Comparison of ENCODE assay signal across 27 cellular contexts in the genomic region with DNA sequence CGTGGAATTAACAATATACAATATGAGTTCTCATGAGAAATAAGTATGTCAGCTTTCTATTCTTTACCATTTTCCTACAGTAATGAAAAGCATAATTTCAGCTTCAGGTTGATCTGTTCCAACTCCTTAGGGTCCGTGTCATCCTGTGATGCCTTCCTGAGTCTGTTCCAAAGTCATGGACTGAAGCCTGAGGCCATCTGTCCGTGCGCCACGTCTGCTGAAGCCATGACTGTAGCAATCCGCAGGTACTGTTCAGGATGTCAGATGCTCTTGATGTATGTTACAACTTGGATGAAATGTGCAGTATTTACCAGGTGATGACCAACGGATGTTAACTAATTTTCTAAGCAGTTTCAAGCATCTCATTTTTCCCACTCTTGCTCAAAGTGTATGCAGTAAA.
"Had no signal": no experiment of that assay in that cellular context is flagged by ENCODE, and none has a peak within 500 bp of the region (broad histone marks: within the 10 kb centered on the region; RNA-seq: fewer than 3 reads in every experiment).

No MANE protein-coding gene starts in this region.

- H3K4me3 Mint-ChIP-seq: natural killer cell treated with Interleukin-12 subunit alpha and Interleukin-12 subunit beta and Interleukin-15 and Interleukin-18, amount 100 ng/mL, for 72 hours; nephron progenitor cell; neural crest cell; stimulated activated effector memory CD8-positive, alpha-beta T cell treated with anti-CD3 and anti-CD28 coated beads, Interleukin-12 subunit alpha, Interleukin-12 subunit beta, amount 100 ng/mL, for 72 hours; stimulated activated naive B cell treated with anti-CD40 and anti-IgM and Interleukin-4, amounts not matched to agents 10 μg/mL and 1 μg/mL and 100 μg/mL, for 72 hours; stimulated activated naive CD8-positive, alpha-beta T cell treated with anti-CD3 and anti-CD28 coated beads, Interleukin-15, Interleukin-2, amounts not matched to agents 100 ng/mL and 50 ng/mL, for 24 hours had no signal

- H3K4me3 ChIP-seq: pancreas, psoas muscle, right lobe of liver, sigmoid colon, stomach, thoracic aorta, thyroid gland, tibial nerve, upper lobe of left lung, vagina had no signal

- FAIRE-seq: pancreas, small intestine, urothelium cell line had no signal

- H3K27me3 ChIP-seq: neutrophil, pancreas, right lobe of liver, sigmoid colon, stomach, thyroid gland, tibial nerve, upper lobe of left lung, vagina had no signal

- H3K4me1 Mint-ChIP-seq: nephron progenitor cell; neural crest cell; stimulated activated effector memory CD8-positive, alpha-beta T cell treated with anti-CD3 and anti-CD28 coated beads, Interleukin-12 subunit alpha, Interleukin-12 subunit beta, amount 100 ng/mL, for 72 hours; stimulated activated naive B cell treated with anti-CD40 and anti-IgM and Interleukin-4, amounts not matched to agents 10 μg/mL and 1 μg/mL and 100 μg/mL, for 72 hours had no signal

- DNase-seq: nephron progenitor cell; nucleus accumbens; pancreas; psoas muscle; right cardiac atrium; right lobe of liver; sigmoid colon; stimulated activated CD4-positive, alpha-beta T cell treated with anti-CD3 and anti-CD28 coated beads, Interleukin-15, amount 100 ng/mL, for 24 hours; stimulated activated CD4-positive, alpha-beta T cell treated with anti-CD3 and anti-CD28 coated beads, Interleukin-2, amount 100 ng/mL, for 24 hours; stimulated activated CD4-positive, alpha-beta T cell treated with anti-CD3 and anti-CD28 coated beads, Interleukin-2, amount 100 ng/mL, for 48 hours; stimulated activated CD4-positive, alpha-beta T cell treated with anti-CD3 and anti-CD28 coated beads, Interleukin-4, amount 100 ng/mL, for 24 hours; stimulated activated naive B cell treated with anti-CD40 and anti-IgM and Interleukin-4, amounts not matched to agents 10 μg/mL and 1 μg/mL and 100 μg/mL, for 72 hours; stimulated activated naive CD4-positive, alpha-beta T cell treated with Interleukin-2 at 50 U/mL for 16 hours; stomach; thyroid gland; trophoblast cell; upper lobe of left lung had no signal

- ATAC-seq: natural killer cell treated with Interleukin-12 subunit alpha and Interleukin-12 subunit beta and Interleukin-15 and Interleukin-18, amount 100 ng/mL, for 72 hours; pancreas; psoas muscle; right cardiac atrium; right lobe of liver; stimulated activated effector memory CD8-positive, alpha-beta T cell treated with anti-CD3 and anti-CD28 coated beads, Interleukin-12 subunit alpha, Interleukin-12 subunit beta, amount 100 ng/mL, for 72 hours; stimulated activated naive B cell treated with anti-CD40 and anti-IgM and Interleukin-4, amounts not matched to agents 10 μg/mL and 1 μg/mL and 100 μg/mL, for 72 hours had no signal

- H3K27ac Mint-ChIP-seq: natural killer cell treated with Interleukin-12 subunit alpha and Interleukin-12 subunit beta and Interleukin-15 and Interleukin-18, amount 100 ng/mL, for 72 hours; nephron progenitor cell; stimulated activated effector memory CD8-positive, alpha-beta T cell treated with anti-CD3 and anti-CD28 coated beads, Interleukin-12 subunit alpha, Interleukin-12 subunit beta, amount 100 ng/mL, for 72 hours; stimulated activated naive B cell treated with anti-CD40 and anti-IgM and Interleukin-4, amounts not matched to agents 10 μg/mL and 1 μg/mL and 100 μg/mL, for 72 hours; stimulated activated naive CD8-positive, alpha-beta T cell treated with anti-CD3 and anti-CD28 coated beads, Interleukin-15, Interleukin-2, amounts not matched to agents 100 ng/mL and 50 ng/mL, for 24 hours had no signal

- H3K27me3 Mint-ChIP-seq: natural killer cell treated with Interleukin-12 subunit alpha and Interleukin-12 subunit beta and Interleukin-15 and Interleukin-18, amount 100 ng/mL, for 72 hours; stimulated activated naive B cell treated with anti-CD40 and anti-IgM and Interleukin-4, amounts not matched to agents 10 μg/mL and 1 μg/mL and 100 μg/mL, for 72 hours; stimulated activated naive CD8-positive, alpha-beta T cell treated with anti-CD3 and anti-CD28 coated beads, Interleukin-15, Interleukin-2, amounts not matched to agents 100 ng/mL and 50 ng/mL, for 24 hours had no signal

- H3K9me3 Mint-ChIP-seq: natural killer cell treated with Interleukin-12 subunit alpha and Interleukin-12 subunit beta and Interleukin-15 and Interleukin-18, amount 100 ng/mL, for 72 hours; nephron progenitor cell; neural crest cell; stimulated activated effector memory CD8-positive, alpha-beta T cell treated with anti-CD3 and anti-CD28 coated beads, Interleukin-12 subunit alpha, Interleukin-12 subunit beta, amount 100 ng/mL, for 72 hours; stimulated activated naive B cell treated with anti-CD40 and anti-IgM and Interleukin-4, amounts not matched to agents 10 μg/mL and 1 μg/mL and 100 μg/mL, for 72 hours; stimulated activated naive CD8-positive, alpha-beta T cell treated with anti-CD3 and anti-CD28 coated beads, Interleukin-15, Interleukin-2, amounts not matched to agents 100 ng/mL and 50 ng/mL, for 24 hours had no signal
